In the genomic region with DNA sequence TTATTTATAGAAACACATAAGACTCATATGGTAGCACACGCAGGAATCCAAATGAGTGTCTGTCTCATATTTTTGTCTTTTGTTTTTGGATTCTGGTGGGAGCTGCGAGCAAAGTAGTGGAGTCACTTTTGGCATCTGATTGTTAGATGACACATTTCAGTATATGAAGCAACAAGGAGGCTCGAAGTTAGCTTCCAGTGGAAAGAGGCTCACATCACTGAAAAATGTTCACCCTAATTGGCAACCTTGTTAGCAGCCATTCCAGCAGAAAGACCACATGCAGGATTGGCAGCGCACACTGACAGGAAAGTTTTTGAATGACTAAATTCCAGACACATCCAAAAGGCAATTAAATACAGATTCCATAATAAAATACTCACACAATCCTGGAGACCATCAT, we compare ENCODE assay signal across 26 cellular contexts.
"Had no signal": no experiment of that assay in that cellular context is flagged by ENCODE, and none has a peak within 500 bp of the region (broad histone marks: within the 10 kb centered on the region; RNA-seq: fewer than 3 reads in every experiment).

No MANE protein-coding gene starts in this region.

- H3K36me3 ChIP-seq: neutrophil, right lobe of liver, spleen, tibial nerve, upper lobe of right lung, vagina had no signal

- H3K9me3 ChIP-seq: neutrophil, psoas muscle, right lobe of liver, spleen, testis, tibial nerve, upper lobe of right lung, vagina had no signal

- H3K27me3 ChIP-seq: hepatocyte, neutrophil, right lobe of liver, testis, tibial nerve, upper lobe of right lung, vagina had no signal

- H2AFZ ChIP-seq: hepatocyte had no signal

- DNase-seq: effector CD4-positive, alpha-beta T cell; endodermal cell; erythroblast; foreskin melanocyte; head of caudate nucleus; left colon; left ventricle myocardium superior; mesenchymal stem cell; midbrain; naive thymus-derived CD4-positive, alpha-beta T cell; nephron progenitor cell; psoas muscle; retina; spleen; stimulated activated CD4-positive, alpha-beta T cell treated with anti-CD3 and anti-CD28 coated beads, Interleukin-15, amount 100 ng/mL, for 24 hours; stimulated activated CD4-positive, alpha-beta T cell treated with anti-CD3 and anti-CD28 coated beads, Interleukin-1b, Interleukin-23, amount 100 ng/mL, for 48 hours; stimulated activated CD4-positive, alpha-beta T cell treated with anti-CD3 and anti-CD28 coated beads, Interleukin-4, amount 100 ng/mL, for 24 hours; testis; upper lobe of right lung had no signal

- H3K27ac ChIP-seq: hepatocyte, neutrophil, psoas muscle, right lobe of liver, spleen, testis, tibial nerve, upper lobe of right lung, vagina had no signal

- H3K79me2 ChIP-seq: hepatocyte had no signal

- ATAC-seq: left colon; left ventricle myocardium superior; naive thymus-derived CD4-positive, alpha-beta T cell; psoas muscle; right lobe of liver; stimulated activated memory B cell treated with anti-CD40 and anti-IgM and Interleukin-4, amounts not matched to agents 10 μg/mL and 1 μg/mL and 100 μg/mL, for 72 hours; upper lobe of right lung had no signal

- H3K4me2 ChIP-seq: hepatocyte had no signal

- H3K4me3 ChIP-seq: hepatocyte, lung, psoas muscle, right lobe of liver, spleen, testis, tibial nerve, upper lobe of right lung, vagina had no signal

- H3K4me1 ChIP-seq: psoas muscle, right lobe of liver, spleen, testis, tibial nerve, upper lobe of right lung, vagina had no signal
